Comparison of ENCODE assay signal across 29 cellular contexts in the genomic region with DNA sequence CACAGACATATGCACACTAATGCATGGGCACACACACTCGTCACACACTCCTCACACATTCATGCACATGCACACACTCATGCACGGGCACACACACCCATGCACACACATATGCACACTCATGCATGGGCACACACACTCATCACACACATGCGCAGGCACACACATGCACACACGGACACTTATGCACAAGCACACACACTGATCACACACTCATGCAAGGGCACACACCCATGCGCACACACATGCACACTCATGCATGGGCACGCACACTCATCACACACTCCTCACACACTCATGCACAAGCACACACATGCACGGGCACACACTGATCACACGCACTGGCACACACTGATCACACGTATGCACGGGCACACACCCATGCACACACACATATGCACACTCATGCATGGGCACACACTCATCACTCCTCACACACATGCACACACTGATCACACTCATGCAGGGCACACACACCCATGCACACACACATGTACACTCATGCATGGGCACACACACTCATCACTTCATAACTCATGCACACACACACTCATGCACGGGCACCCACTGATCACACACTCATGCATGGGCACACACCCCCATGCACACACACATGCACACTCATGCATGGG. TPM values are rescaled to one million over a fixed set of nuclear protein-coding genes. Genes with fewer than 3 reads are reported as not detected.
"Had no signal": no experiment of that assay in that cellular context is flagged by ENCODE, and none has a peak within 500 bp of the region (broad histone marks: within the 10 kb centered on the region; RNA-seq: fewer than 3 reads in every experiment).

No MANE protein-coding gene starts in this region.

- H3K36me3 ChIP-seq: neutrophil, ovary, prostate gland, upper lobe of right lung had no signal

- H3K27ac Mint-ChIP-seq: activated CD8-positive, alpha-beta T cell treated with anti-CD3 and anti-CD28 coated beads, Interleukin-2, amount 10 ng/mL, durations not matched to agents 7 days and 5 days; activated naive CD4-positive, alpha-beta T cell treated with anti-CD3 and anti-CD28 coated beads, Interleukin-2, amount 50 U/mL, for 24 hours; immature natural killer cell; natural killer cell had no signal

- ATAC-seq: activated CD8-positive, alpha-beta T cell treated with anti-CD3 and anti-CD28 coated beads, Interleukin-2, amount 10 ng/mL, durations not matched to agents 7 days and 5 days; left ventricle myocardium superior; natural killer cell; upper lobe of right lung had no signal

- H3K27ac ChIP-seq: foreskin keratinocyte, hepatocyte, neutrophil, ovary, VCaP had no signal

- H3K4me1 ChIP-seq: prostate gland had no signal

- H3K4me3 Mint-ChIP-seq: activated CD8-positive, alpha-beta T cell treated with anti-CD3 and anti-CD28 coated beads, Interleukin-2, amount 10 ng/mL, durations not matched to agents 7 days and 5 days; activated naive CD4-positive, alpha-beta T cell treated with anti-CD3 and anti-CD28 coated beads, Interleukin-2, amount 50 U/mL, for 24 hours; immature natural killer cell; natural killer cell had no signal

- H3K4me2 ChIP-seq: hepatocyte had no signal

- H3K36me3 Mint-ChIP-seq: natural killer cell had no signal

- DNase-seq: activated CD4-positive, alpha-beta T cell treated with anti-CD3 and anti-CD28 coated beads for 1 hour; activated CD4-positive, alpha-beta T cell treated with anti-CD3 and anti-CD28 coated beads, Interleukin-2, amount 50 U/mL, for 1 hour; activated CD8-positive, alpha-beta T cell treated with anti-CD3 and anti-CD28 coated beads, Interleukin-2, amount 10 ng/mL, durations not matched to agents 7 days and 5 days; activated gamma-delta T cell treated with Interleukin-2 at 50 U/mL for 16 hours; activated T-cell treated with anti-CD3 and anti-CD28 coated beads, Interleukin-2, amount 50 U/mL, for 1 hour; anterior cingulate cortex; caudate nucleus; dermis blood vessel endothelial cell; effector memory CD4-positive, alpha-beta T cell; foreskin keratinocyte; immature natural killer cell; left ventricle myocardium superior; mammary epithelial cell; midbrain; natural killer cell; ovary; stimulated activated CD4-positive, alpha-beta T cell treated with anti-CD3 and anti-CD28 coated beads, Interleukin-4, amount 100 ng/mL, for 24 hours; stimulated activated naive CD4-positive, alpha-beta T cell treated with Interleukin-2 at 50 U/mL for 16 hours; T-helper 2 cell; upper lobe of right lung had no signal

- H3K9me3 ChIP-seq: neutrophil, ovary, prostate gland, upper lobe of right lung had no signal

- H2AFZ ChIP-seq: hepatocyte had no signal

- H3K27me3 ChIP-seq: foreskin keratinocyte, hepatocyte, ovary had no signal

- H3K4me3 ChIP-seq: hepatocyte, ovary, prostate gland, upper lobe of right lung had no signal

- H3K9me3 Mint-ChIP-seq: activated naive CD4-positive, alpha-beta T cell treated with anti-CD3 and anti-CD28 coated beads, Interleukin-2, amount 50 U/mL, for 24 hours; brain; immature natural killer cell; natural killer cell had no signal

RNA-seq across cellular contexts. Expression of a gene that starts 23.6 kb away (rescaled TPM):
- total RNA-seq: foreskin keratinocyte, hepatocyte, kidney epithelial cell, mammary epithelial cell, prostate gland had no signal
- polyA plus RNA-seq: foreskin keratinocyte, hepatocyte, mammary epithelial cell had no signal

RNA-seq across cellular contexts. Expression of a gene that starts 50.1 kb away (rescaled TPM):
- total RNA-seq: dermis blood vessel endothelial cell, foreskin keratinocyte, glomerular endothelial cell, left ventricle myocardium superior, mammary epithelial cell, upper lobe of right lung had no signal
- polyA plus RNA-seq: esophagus, foreskin keratinocyte, immature natural killer cell had no signal
